8 cellular contexts compared by ENCODE assay signal in the genomic region with DNA sequence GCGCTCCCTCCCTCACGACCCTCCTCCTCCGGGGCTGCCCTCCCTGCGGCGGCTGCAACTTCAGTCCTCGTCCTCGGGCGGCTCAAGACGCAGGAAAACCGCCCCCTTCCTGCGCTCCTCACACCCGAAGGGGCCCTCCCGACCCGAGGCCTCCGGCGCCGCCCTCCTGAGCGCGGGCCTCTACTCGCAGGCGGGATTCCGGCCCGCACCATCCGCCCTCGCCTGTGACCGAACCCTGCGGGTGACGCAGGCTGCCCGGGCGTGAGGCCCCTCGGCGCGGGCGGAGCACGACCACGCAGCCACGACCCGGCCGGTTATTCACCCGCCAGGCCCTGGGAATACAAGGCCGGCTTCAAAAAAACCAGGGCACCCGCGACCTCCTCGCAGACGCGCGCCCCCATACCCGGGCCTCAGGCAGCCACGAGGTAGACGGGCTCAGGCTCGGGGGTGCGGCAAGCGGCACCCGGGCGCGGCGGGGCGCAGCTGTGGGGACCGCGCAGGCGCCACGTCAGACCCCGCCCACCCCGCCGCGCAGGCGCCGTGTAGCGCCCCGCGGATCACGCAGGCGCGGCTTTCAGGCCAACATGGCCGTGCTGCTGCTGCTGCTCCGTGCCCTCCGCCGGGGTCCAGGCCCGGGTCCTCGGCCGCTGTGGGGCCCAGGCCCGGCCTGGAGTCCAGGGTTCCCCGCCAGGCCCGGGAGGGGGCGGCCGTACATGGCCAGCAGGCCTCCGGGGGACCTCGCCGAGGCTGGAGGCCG. TPM values are rescaled to one million over a fixed set of nuclear protein-coding genes. Genes with fewer than 3 reads are reported as not detected.
A peak's percentile ranks its signal among the peaks of the same experiment; 100 is the strongest.
DNase-seq lines count a peak whose midpoint lies in the region; ATAC-seq, FAIRE-seq and TF ChIP-seq lines count a peak whose summit lies in the region.

A gene (plus strand): TSS at position 570 of the 757 bp plus-strand sequence. CDS start 15 bp downstream, at position 585.

- peak within 1 kb of the TSS; percentile 86 to 97 (median 95) for H3K9ac ChIP-seq in BLaER1 treated with 17β-estradiol and CSF1 and Interleukin-3, amounts not matched to agents 10 nM and 100 nM

- peak within 1 kb of the TSS; percentile 88 to 100 (median 97) for H3K4me2 ChIP-seq in BLaER1 treated with 17β-estradiol and CSF1 and Interleukin-3, amounts not matched to agents 10 nM and 100 nM

- H3K27me3 ChIP-seq in BLaER1 treated with 17β-estradiol and CSF1 and Interleukin-3, amounts not matched to agents 10 nM and 100 nM = no peaks in the 10 kb centered on the region
- no peaks in the 10 kb centered on the region for H3K27me3 ChIP-seq in right lobe of liver

- TF ChIP-seq POLR2A in right lobe of liver (IDR thresholded peaks at IDR 0.05) = peak; percentile 94

- peaks cover 50 to 63% (median 60%) of the 10 kb centered on the region in 10 experiments for H3K4me1 ChIP-seq in BLaER1 treated with 17β-estradiol and CSF1 and Interleukin-3, amounts not matched to agents 10 nM and 100 nM
- peaks cover 2 to 35% (median 13%) of the 10 kb centered on the region in 4 donors for H3K4me1 ChIP-seq in right lobe of liver

- H3K4me3 ChIP-seq in BLaER1 treated with 17β-estradiol and CSF1 and Interleukin-3, amounts not matched to agents 10 nM and 100 nM = peak within 1 kb of the TSS; percentile 85 to 98 (median 93)
- H3K4me3 ChIP-seq in right lobe of liver = peak within 1 kb of the TSS; percentile 59 to 89 (median 84)

- H3K9me3 ChIP-seq in BLaER1 treated with 17β-estradiol and CSF1 and Interleukin-3, amounts not matched to agents 10 nM and 100 nM (replicated peaks in 1 of 11) = no peaks in the 10 kb centered on the region
- no peaks in the 10 kb centered on the region for H3K9me3 ChIP-seq in right lobe of liver

- peak; percentile 48 for FAIRE-seq in GM19239 (lab: Jason Lieb, UNC)

- 0% methylated on average over 13 of the region's 90 CpGs for WGBS in right lobe of liver (ENCODE audit: insufficient coverage, low coverage, low lambda C conversion rate, missing lambda C conversion rate)

- intact Hi-C loops in right lobe of liver (cut with DNase I) = no loop called here

- peaks cover 27 to 30% (median 28%) of the 10 kb centered on the region in 11 experiments for H3K36me3 ChIP-seq in BLaER1 treated with 17β-estradiol and CSF1 and Interleukin-3, amounts not matched to agents 10 nM and 100 nM
- H3K36me3 ChIP-seq in right lobe of liver = peaks cover 5 to 26% (median 10%) of the 10 kb centered on the region in 4 donors

- DNase-seq in GM19239 (ENCODE audit: insufficient read length, low spot score) (peak; percentile 95), NCI-H774 (lab: John Stamatoyannopoulos, UW) (peak; percentile 31), dermis microvascular lymphatic vessel endothelial cell (ENCODE audit: low read depth in 2 of 2) (peak; percentile 67 to 90), right lobe of liver (peak; percentile 86 to 87 (median 87))
- peak; percentile 80 to 82 for DNase-seq in activated CD4-positive, alpha-beta T cell treated with anti-CD3 and anti-CD28 coated beads, Interleukin-2, amount 50 U/mL, for 4 hours
- peak; percentile 87 for DNase-seq in stimulated activated CD4-positive, alpha-beta T cell treated with anti-CD3 and anti-CD28 coated beads, Interleukin-4, amount 100 ng/mL, for 24 hours

- TF ChIP-seq CTCF in right lobe of liver (IDR thresholded peaks at IDR 0.05) = no peak

- peak within 1 kb of the TSS; percentile 84 to 97 (median 94) for H3K27ac ChIP-seq in BLaER1 treated with 17β-estradiol and CSF1 and Interleukin-3, amounts not matched to agents 10 nM and 100 nM
- peak within 1 kb of the TSS; percentile 81 to 93 (median 86) for H3K27ac ChIP-seq in right lobe of liver

- H4K20me1 ChIP-seq in BLaER1 treated with 17β-estradiol and CSF1 and Interleukin-3, amounts not matched to agents 10 nM and 100 nM = peaks cover 0 to 44% (median 23%) of the 10 kb centered on the region in 11 experiments; a peak in 18 of 22 replicates

- ATAC-seq in HG03439 (IDR thresholded peaks at IDR 0.05; ENCODE audit: unreplicated experiment) (peak; percentile 78), right lobe of liver (peak; percentile 79 to 85 (median 82))

RNA-seq across cellular contexts. Expression of the gene that starts here (rescaled TPM):
- 93.1 and 118 TPM in 2 replicates for total RNA-seq in dermis microvascular lymphatic vessel endothelial cell
- total RNA-seq in right lobe of liver = 10 to 100 TPM; 44.0 to 70.5 (median 57.0) TPM

Comparison
In these comparisons a context has a peak if more than half of its experiments do, and no peak if none do; other contexts are left out.
1. Peak in every context shown above with its lines: DNase-seq, ATAC-seq, H3K4me3 ChIP-seq and H3K27ac ChIP-seq.
2. DNase-seq: peak in every context shown above with its lines; median percentile 95 in GM19239; 87 in right lobe of liver; 87 in stimulated activated CD4-positive, alpha-beta T cell treated with anti-CD3 and anti-CD28 coated beads, Interleukin-4, amount 100 ng/mL, for 24 hours; 81 in activated CD4-positive, alpha-beta T cell treated with anti-CD3 and anti-CD28 coated beads, Interleukin-2, amount 50 U/mL, for 4 hours; 78 in dermis microvascular lymphatic vessel endothelial cell; 31 in NCI-H774.